In genomic region chr17:36673068-36673467, GRCh38 we compare ENCODE assay signal across 29 cellular contexts.
DNase-seq lines count a peak whose midpoint lies in the region; ATAC-seq, FAIRE-seq and TF ChIP-seq lines count a peak whose summit lies in the region.
"Had no signal": no experiment of that assay in that cellular context is flagged by ENCODE, and none has a peak within 500 bp of the region (broad histone marks: within the 10 kb centered on the region; RNA-seq: fewer than 3 reads in every experiment).

No MANE protein-coding gene starts in this region.

- POLR2A ChIA-PET in HepG2 (lab: Yijun Ruan, JAX), result no interaction called here

- no peak overlapping the region for H3K4me2 ChIP-seq in HepG2 (ENCODE audit: low read depth, low read length)

- H4K20me1 ChIP-seq in HepG2 (ENCODE audit: insufficient read depth, low read length), result no peaks in the 10 kb centered on the region

- H3K4me3 Mint-ChIP-seq in HFFc6, result no peak overlapping the region
- no peak overlapping the region for H3K4me3 Mint-ChIP-seq in activated T-helper 2 cell treated with anti-CD3 and anti-CD28 coated beads, Interferon-gamma antibody, Interleukin-2, Interleukin-4, amounts not matched to agents 10 μg/mL and 5 μg/mL and 100 μg/mL, durations not matched to agents 14 hours and 24 hours and 36 hours (ENCODE audit: low read depth)
- H3K4me3 Mint-ChIP-seq: activated naive CD4-positive, alpha-beta T cell treated with anti-CD3 and anti-CD28 coated beads for 36 hours had no signal

- no peaks in the 10 kb centered on the region for H3K79me2 ChIP-seq in HepG2 (ENCODE audit: insufficient read depth, low read length)

- H3K36me3 Mint-ChIP-seq in HFFc6 (ENCODE audit: low read depth), result no peaks in the 10 kb centered on the region
- no peaks in the 10 kb centered on the region for H3K36me3 Mint-ChIP-seq in activated T-helper 2 cell treated with anti-CD3 and anti-CD28 coated beads, Interferon-gamma antibody, Interleukin-2, Interleukin-4, amounts not matched to agents 10 μg/mL and 5 μg/mL and 100 μg/mL, durations not matched to agents 14 hours and 24 hours and 36 hours (ENCODE audit: low read depth)

- H3K4me3 ChIP-seq in HepG2 (replicated peaks in 1 of 3; ENCODE audit: insufficient read depth in 1 of 3, low read depth in 2 of 3, low read length in 3 of 3), result no peak overlapping the region
- H3K4me3 ChIP-seq in right lobe of liver, result no peak overlapping the region
- H3K4me3 ChIP-seq: BLaER1 treated with 17β-estradiol and CSF1 and Interleukin-3, amounts not matched to agents 10 nM and 100 nM; lung; mucosa of descending colon; prostate gland; sigmoid colon; SK-N-MC; suprapubic skin had no signal

- no peak for TF ChIP-seq EP300 in HepG2 (IDR thresholded peaks at IDR 0.05; ENCODE audit: low read depth in 2 of 2, low read length in 2 of 2)
- TF ChIP-seq EP300 in HepG2 (CRISPR knock-in tag; IDR thresholded peaks at IDR 0.05; ENCODE audit: borderline replicate concordance), result no peak

- CTCF ChIA-PET in HepG2 (lab: Yijun Ruan, JAX; ENCODE audit: low intra/inter-chr PET ratio, low total read pairs), result interaction anchor here (1.1 kb wide), 1 partner anchor 44 kb away, joined by 5 read pairs; no protein-coding TSS in a partner anchor

- H3K36me3 ChIP-seq in HepG2 (replicated peaks in 1 of 2; ENCODE audit: control insufficient read depth in 1 of 2, insufficient read depth in 2 of 2, low read length in 2 of 2), result no peaks in the 10 kb centered on the region
- no peaks in the 10 kb centered on the region for H3K36me3 ChIP-seq in right lobe of liver
- H3K36me3 ChIP-seq: BLaER1 treated with 17β-estradiol and CSF1 and Interleukin-3, amounts not matched to agents 10 nM and 100 nM; prostate gland; sigmoid colon; suprapubic skin had no signal

- in situ Hi-C loops in HepG2 (cut with HindIII; ENCODE audit: extremely low pct_ligation_motif_present, low pct_unique_long_range_greater_than_20kb), result no loop called here

- H3K27ac ChIP-seq in HepG2 (ENCODE audit: extremely low read length, insufficient read depth, low read length) (no peak overlapping the region), right lobe of liver (no peak overlapping the region)
- H3K27ac ChIP-seq: BLaER1 treated with 17β-estradiol and CSF1 and Interleukin-3, amounts not matched to agents 10 nM and 100 nM; foreskin keratinocyte; HL-60; prostate gland; RWPE1; sigmoid colon; SK-N-MC; suprapubic skin; VCaP had no signal

- H3K4me1 ChIP-seq in HepG2 (ENCODE audit: insufficient read depth, low read length) (no peaks in the 10 kb centered on the region), right lobe of liver (no peaks in the 10 kb centered on the region)
- H3K4me1 ChIP-seq: foreskin keratinocyte, prostate gland, sigmoid colon, suprapubic skin had no signal

- DNase-seq in HepG2 (ENCODE audit: low spot score) (no peak), right lobe of liver (no peak), HFFc6 (no peak), foreskin melanocyte (no peak), D341Med (ENCODE audit: low spot score) (no peak)
- no peak for DNase-seq in activated T-helper 2 cell treated with anti-CD3 and anti-CD28 coated beads, Interferon-gamma antibody, Interleukin-2, Interleukin-4, amounts not matched to agents 10 μg/mL and 5 μg/mL and 100 μg/mL, durations not matched to agents 14 hours and 24 hours and 36 hours (ENCODE audit: low spot score)
- DNase-seq in stimulated activated CD4-positive, alpha-beta T cell treated with anti-CD3 and anti-CD28 coated beads, Interleukin-4, amount 100 ng/mL, for 4 hours, result no peak
- DNase-seq: activated CD4-positive, alpha-beta T cell treated with anti-CD3 and anti-CD28 coated beads, Interleukin-2, amount 50 U/mL, for 4 hours; activated naive CD4-positive, alpha-beta T cell treated with anti-CD3 and anti-CD28 coated beads for 36 hours; effector memory CD4-positive, alpha-beta T cell; EL; foreskin keratinocyte; mucosa of descending colon; MV-4-11; NCI-H146; NCI-H446; sigmoid colon; stimulated activated naive CD4-positive, alpha-beta T cell had no signal

- BruUV-seq in HepG2 (replicated peaks; lab: Mats Ljungman, UMichigan), result no TSS peak

- no peaks in the 10 kb centered on the region for H3K4me1 Mint-ChIP-seq in HFFc6 (ENCODE audit: low read depth)
- peaks cover 43% of the 10 kb centered on the region for H3K4me1 Mint-ChIP-seq in activated T-helper 2 cell treated with anti-CD3 and anti-CD28 coated beads, Interferon-gamma antibody, Interleukin-2, Interleukin-4, amounts not matched to agents 10 μg/mL and 5 μg/mL and 100 μg/mL, durations not matched to agents 14 hours and 24 hours and 36 hours (ENCODE audit: low read depth)

- no peak for FAIRE-seq in HepG2 (lab: Jason Lieb, UNC)
- FAIRE-seq: bronchial epithelial cell, colon, GM12891 had no signal

- peaks cover 2 to 17% of the 10 kb centered on the region in 2 experiments; a peak in 3 of 5 replicates for H3K27me3 ChIP-seq in HepG2 (ENCODE audit: control insufficient read depth in 1 of 2, insufficient read depth in 2 of 2, low read length in 2 of 2)
- H3K27me3 ChIP-seq in right lobe of liver, result no peaks in the 10 kb centered on the region
- H3K27me3 ChIP-seq: BLaER1 treated with 17β-estradiol and CSF1 and Interleukin-3, amounts not matched to agents 10 nM and 100 nM; sigmoid colon; suprapubic skin had no signal

- intact Hi-C loops in HepG2 (cut with micrococcal nuclease; ENCODE audit: unreplicated experiment), result loop anchor here (1.0 kb wide), 1 partner anchor 44 kb away; no protein-coding TSS in a partner anchor
- intact Hi-C loops in right lobe of liver (cut with DNase I), result no loop called here
- intact Hi-C loops in activated T-helper 2 cell treated with anti-CD3 and anti-CD28 coated beads, Interferon-gamma antibody, Interleukin-2, Interleukin-4, amounts not matched to agents 10 μg/mL and 5 μg/mL and 100 μg/mL, durations not matched to agents 14 hours and 24 hours and 36 hours (cut with micrococcal nuclease), result no loop called here

- no peak overlapping the region for H3K27ac Mint-ChIP-seq in HFFc6
- H3K27ac Mint-ChIP-seq in activated T-helper 2 cell treated with anti-CD3 and anti-CD28 coated beads, Interferon-gamma antibody, Interleukin-2, Interleukin-4, amounts not matched to agents 10 μg/mL and 5 μg/mL and 100 μg/mL, durations not matched to agents 14 hours and 24 hours and 36 hours, result peak overlapping the region; percentile 54

- no peak overlapping the region for H2AFZ ChIP-seq in HepG2 (ENCODE audit: low read length)

- H3K9ac ChIP-seq in HepG2 (ENCODE audit: insufficient read depth, low read depth, low read length), result no peak overlapping the region
- H3K9ac ChIP-seq: BLaER1 treated with 17β-estradiol and CSF1 and Interleukin-3, amounts not matched to agents 10 nM and 100 nM had no signal

- no peaks in the 10 kb centered on the region for H3K9me3 ChIP-seq in HepG2 (ENCODE audit: low read length)
- H3K9me3 ChIP-seq in right lobe of liver, result no peaks in the 10 kb centered on the region
- H3K9me3 ChIP-seq: BLaER1 treated with 17β-estradiol and CSF1 and Interleukin-3, amounts not matched to agents 10 nM and 100 nM; mucosa of descending colon; prostate gland; sigmoid colon; suprapubic skin had no signal

- no peak for TF ChIP-seq RAD21 in HepG2 (CRISPR knock-in tag; IDR thresholded peaks at IDR 0.05)

- WGBS in HepG2 (ENCODE audit: low lambda C conversion rate), result 2% methylated on average over 5 of the region's 5 CpGs
- 77% methylated on average over 3 of the region's 5 CpGs for WGBS in right lobe of liver (ENCODE audit: insufficient coverage, low coverage, low lambda C conversion rate, missing lambda C conversion rate)

- TF ChIP-seq POLR2A in HepG2 (IDR thresholded peaks at IDR 0.05; ENCODE audit: insufficient read depth in 1 of 2, low read depth in 2 of 2, low read length in 2 of 2), result no peak
- no peak for TF ChIP-seq POLR2A in right lobe of liver (IDR thresholded peaks at IDR 0.05)

- no peak; the same call in 1 of the 3 replicates for ATAC-seq in HepG2
- ATAC-seq in right lobe of liver, result no peak
- ATAC-seq: foreskin keratinocyte, mucosa of descending colon had no signal

- H3K9me3 Mint-ChIP-seq in HFFc6, result no peaks in the 10 kb centered on the region
- no peaks in the 10 kb centered on the region for H3K9me3 Mint-ChIP-seq in activated T-helper 2 cell treated with anti-CD3 and anti-CD28 coated beads, Interferon-gamma antibody, Interleukin-2, Interleukin-4, amounts not matched to agents 10 μg/mL and 5 μg/mL and 100 μg/mL, durations not matched to agents 14 hours and 24 hours and 36 hours
- H3K9me3 Mint-ChIP-seq: activated naive CD4-positive, alpha-beta T cell treated with anti-CD3 and anti-CD28 coated beads for 36 hours had no signal

- 0 out of 2 replicates have a peak, but pooled peaks have one; percentile 30 for TF ChIP-seq CTCF in HepG2 (CRISPR knock-in tag; IDR thresholded peaks at IDR 0.05)
- no peak for TF ChIP-seq CTCF in right lobe of liver (IDR thresholded peaks at IDR 0.05)
- TF ChIP-seq CTCF in HFFc6 (IDR thresholded peaks at IDR 0.05), result peak; percentile 39

- H3K27me3 Mint-ChIP-seq in HFFc6 (ENCODE audit: insufficient read depth), result peaks cover 28% of the 10 kb centered on the region
- H3K27me3 Mint-ChIP-seq in activated T-helper 2 cell treated with anti-CD3 and anti-CD28 coated beads, Interferon-gamma antibody, Interleukin-2, Interleukin-4, amounts not matched to agents 10 μg/mL and 5 μg/mL and 100 μg/mL, durations not matched to agents 14 hours and 24 hours and 36 hours (ENCODE audit: low read depth), result peaks cover 1% of the 10 kb centered on the region

TF ChIP-seq in HepG2, 621 proteins besides CTCF, POLR2A, EP300 and RAD21 (continues in another document):
- TF ChIP-seq ISL2 (CRISPR knock-in tag; IDR thresholded peaks at IDR 0.05) (no peak), ZFP36L2 (CRISPR knock-in tag; IDR thresholded peaks at IDR 0.05) (no peak), JDP2 (CRISPR knock-in tag; IDR thresholded peaks at IDR 0.05; ENCODE audit: borderline replicate concordance) (no peak), UBTF (CRISPR knock-in tag; IDR thresholded peaks at IDR 0.05) (no peak)

Comparison
In these comparisons a context has a peak if more than half of its experiments do, and no peak if none do; other contexts are left out.
1. CTCF ChIP-seq: peak in HepG2 (single experiment) and HFFc6 (single experiment); none in right lobe of liver (0 of 4).